Comparison of ENCODE assay signal across 13 cellular contexts in genomic region chr12:92404259-92404894, GRCh38.
DNase-seq lines count a peak whose midpoint lies in the region; ATAC-seq and TF ChIP-seq lines count a peak whose summit lies in the region.
"Had no signal": no experiment of that assay in that cellular context is flagged by ENCODE, and none has a peak within 500 bp of the region (broad histone marks: within the 10 kb centered on the region; RNA-seq: fewer than 3 reads in every experiment).

No MANE protein-coding gene starts in this region.

- no peaks in the 10 kb centered on the region for H3K27me3 Mint-ChIP-seq in IgD-negative memory B cell
- H3K27me3 Mint-ChIP-seq in activated naive CD8-positive, alpha-beta T cell treated with anti-CD3 and anti-CD28 coated beads, Interleukin-2, amount 10 ng/mL, durations not matched to agents 7 days and 5 days: no peaks in the 10 kb centered on the region
- H3K27me3 Mint-ChIP-seq in stimulated activated naive CD8-positive, alpha-beta T cell treated with anti-CD3 and anti-CD28 coated beads, Interleukin-15, Interleukin-2, amounts not matched to agents 100 ng/mL and 50 ng/mL, for 24 hours: no peaks in the 10 kb centered on the region

- peak overlapping the region; percentile 56 for H3K27ac ChIP-seq in cardiac muscle cell
- H3K27ac ChIP-seq in heart left ventricle: peak overlapping the region in 1 of 12 donors; percentile 61
- H3K27ac ChIP-seq: parathyroid adenoma, WERI-Rb-1 had no signal

- no peak for ATAC-seq in heart left ventricle
- ATAC-seq in activated naive CD8-positive, alpha-beta T cell treated with anti-CD3 and anti-CD28 coated beads, Interleukin-2, amount 10 ng/mL, durations not matched to agents 7 days and 5 days (ENCODE audit: low read depth): no peak

- H3K36me3 Mint-ChIP-seq in IgD-negative memory B cell: no peaks in the 10 kb centered on the region
- H3K36me3 Mint-ChIP-seq in activated naive CD8-positive, alpha-beta T cell treated with anti-CD3 and anti-CD28 coated beads, Interleukin-2, amount 10 ng/mL, durations not matched to agents 7 days and 5 days: peaks cover 11% of the 10 kb centered on the region
- H3K36me3 Mint-ChIP-seq in stimulated activated naive CD8-positive, alpha-beta T cell treated with anti-CD3 and anti-CD28 coated beads, Interleukin-15, Interleukin-2, amounts not matched to agents 100 ng/mL and 50 ng/mL, for 24 hours (ENCODE audit: low read depth): peaks cover 8% of the 10 kb centered on the region

- no peak for TF ChIP-seq POLR2A in heart left ventricle (IDR thresholded peaks at IDR 0.05)

- DNase-seq in cardiac muscle cell (ENCODE audit: low read depth in 1 of 2, low spot score in 1 of 2) (no peak), heart left ventricle (no peak), GM20000 (ENCODE audit: low spot score) (no peak), NCI-H748 treated with DMSO at 0.1 percent for 48 hours (lab: John Stamatoyannopoulos, UW) (no peak), NCI-H187 treated with DMSO at 0.1 percent for 48 hours (lab: John Stamatoyannopoulos, UW) (no peak)
- DNase-seq in activated naive CD8-positive, alpha-beta T cell treated with anti-CD3 and anti-CD28 coated beads, Interleukin-2, amount 10 ng/mL, durations not matched to agents 7 days and 5 days: no peak
- DNase-seq: NCI-H526 treated with DMSO at 0.1 percent for 48 hours, Right ventricle myocardium superior had no signal

- H3K4me1 ChIP-seq in cardiac muscle cell (ENCODE audit: low read depth) (peaks cover 32% of the 10 kb centered on the region), heart left ventricle (peaks cover 0 to 54% (median 6%) of the 10 kb centered on the region in 12 donors)

- TF ChIP-seq CTCF in cardiac muscle cell (IDR thresholded peaks at IDR 0.05; ENCODE audit: low read depth, low read length) (no peak), heart left ventricle (IDR thresholded peaks at IDR 0.05) (no peak), GM20000 (IDR thresholded peaks at IDR 0.05; ENCODE audit: extremely low read depth, missing control alignments) (no peak)

- H3K4me1 Mint-ChIP-seq in IgD-negative memory B cell: peaks cover 70 to 77% (median 72%) of the 10 kb centered on the region in 3 donors
- peaks cover 63% of the 10 kb centered on the region for H3K4me1 Mint-ChIP-seq in activated naive CD8-positive, alpha-beta T cell treated with anti-CD3 and anti-CD28 coated beads, Interleukin-2, amount 10 ng/mL, durations not matched to agents 7 days and 5 days
- H3K4me1 Mint-ChIP-seq in stimulated activated naive CD8-positive, alpha-beta T cell treated with anti-CD3 and anti-CD28 coated beads, Interleukin-15, Interleukin-2, amounts not matched to agents 100 ng/mL and 50 ng/mL, for 24 hours (ENCODE audit: low read depth): peaks cover 89% of the 10 kb centered on the region

- intact Hi-C loops in heart left ventricle (cut with DNase I): loop anchor here in 3 of 10 donors (5.0 to 10.0 kb wide), 3 partner anchors 150 to 260 kb away; partner anchors contain the start of gene BTG1 (in 2 of the 3)

- peak overlapping the region in 3 of 4 donors; percentile 83 to 97 (median 92) for H3K4me3 Mint-ChIP-seq in IgD-negative memory B cell
- H3K4me3 Mint-ChIP-seq in activated naive CD8-positive, alpha-beta T cell treated with anti-CD3 and anti-CD28 coated beads, Interleukin-2, amount 10 ng/mL, durations not matched to agents 7 days and 5 days: peak overlapping the region; percentile 73
- peak overlapping the region; percentile 85 for H3K4me3 Mint-ChIP-seq in stimulated activated naive CD8-positive, alpha-beta T cell treated with anti-CD3 and anti-CD28 coated beads, Interleukin-15, Interleukin-2, amounts not matched to agents 100 ng/mL and 50 ng/mL, for 24 hours

- peak overlapping the region; percentile 79 to 100 (median 83) for H3K27ac Mint-ChIP-seq in IgD-negative memory B cell
- peak overlapping the region; percentile 93 for H3K27ac Mint-ChIP-seq in activated naive CD8-positive, alpha-beta T cell treated with anti-CD3 and anti-CD28 coated beads, Interleukin-2, amount 10 ng/mL, durations not matched to agents 7 days and 5 days
- H3K27ac Mint-ChIP-seq in stimulated activated naive CD8-positive, alpha-beta T cell treated with anti-CD3 and anti-CD28 coated beads, Interleukin-15, Interleukin-2, amounts not matched to agents 100 ng/mL and 50 ng/mL, for 24 hours: peak overlapping the region; percentile 97

- no peaks in the 10 kb centered on the region for H3K9me3 ChIP-seq in cardiac muscle cell (ENCODE audit: low read depth)
- H3K9me3 ChIP-seq in heart left ventricle: peaks cover 0 to 12% (median 0%) of the 10 kb centered on the region in 12 donors

- H3K4me3 ChIP-seq in cardiac muscle cell (no peak overlapping the region), heart left ventricle (no peak overlapping the region)
- H3K4me3 ChIP-seq: lung had no signal

- H3K36me3 ChIP-seq in cardiac muscle cell (no peaks in the 10 kb centered on the region), heart left ventricle (no peaks in the 10 kb centered on the region)
- H3K36me3 ChIP-seq: WERI-Rb-1 had no signal

- H3K9me3 Mint-ChIP-seq in IgD-negative memory B cell: no peaks in the 10 kb centered on the region
- no peaks in the 10 kb centered on the region for H3K9me3 Mint-ChIP-seq in activated naive CD8-positive, alpha-beta T cell treated with anti-CD3 and anti-CD28 coated beads, Interleukin-2, amount 10 ng/mL, durations not matched to agents 7 days and 5 days
- peaks cover 11% of the 10 kb centered on the region for H3K9me3 Mint-ChIP-seq in stimulated activated naive CD8-positive, alpha-beta T cell treated with anti-CD3 and anti-CD28 coated beads, Interleukin-15, Interleukin-2, amounts not matched to agents 100 ng/mL and 50 ng/mL, for 24 hours

- H3K27me3 ChIP-seq in cardiac muscle cell (no peaks in the 10 kb centered on the region), heart left ventricle (no peaks in the 10 kb centered on the region)

- WGBS in heart left ventricle, 4 donors: 96 to 100% (median 99%) methylated on average over 1 of the region's 1 CpG

- POLR2A ChIA-PET in activated naive CD8-positive, alpha-beta T cell treated with anti-CD3 and anti-CD28 coated beads, Interleukin-2, amount 10 ng/mL, durations not matched to agents 7 days and 5 days (lab: Charles Lee): interaction anchor here (0.6 to 10.0 kb wide), 17 partner anchors 25 to 374 kb away, joined by 3 to 248 read pairs (median 4); partner anchors contain the start of gene BTG1
